18 cellular contexts compared by ENCODE assay signal in the genomic region with DNA sequence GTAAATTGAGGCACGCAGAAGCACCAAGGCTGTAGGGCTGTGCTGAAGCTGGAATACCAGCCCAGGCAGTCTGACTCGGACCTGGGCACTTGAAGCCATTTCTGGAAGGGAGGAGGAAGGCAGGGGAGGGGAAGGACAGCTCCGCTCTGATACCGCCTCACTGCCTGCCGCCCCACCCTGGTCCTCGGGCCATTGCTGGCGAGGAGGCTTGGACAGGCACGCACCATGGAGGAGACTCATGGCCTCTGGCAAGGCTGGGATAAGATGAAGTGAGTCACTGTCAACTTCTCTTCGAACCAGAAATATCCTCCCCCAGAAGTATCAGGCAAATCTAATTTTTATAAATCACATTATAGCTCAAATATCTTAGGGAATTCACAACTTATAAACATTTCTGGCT.
DNase-seq lines count a peak whose midpoint lies in the region; TF ChIP-seq lines count a peak whose summit lies in the region.
"Had no signal": no experiment of that assay in that cellular context is flagged by ENCODE, and none has a peak within 500 bp of the region (broad histone marks: within the 10 kb centered on the region; RNA-seq: fewer than 3 reads in every experiment).

No MANE protein-coding gene starts in this region.

- no peaks in the 10 kb centered on the region for H3K36me3 ChIP-seq in GM23248 (ENCODE audit: low read depth)
- H3K36me3 ChIP-seq in HAP-1 (replicated peaks) = no peaks in the 10 kb centered on the region

- H3K4me3 Mint-ChIP-seq in type B pancreatic cell = no peak overlapping the region

- 8 to 13% methylated on average over 9 of the region's 9 CpGs for WGBS in GM23248 (ENCODE audit: low coverage in 1 of 2, low lambda C conversion rate in 2 of 2, missing lambda C conversion rate in 2 of 2), 2 experiments

- H2AFZ ChIP-seq in GM23248 = no peak overlapping the region

- H3F3A ChIP-seq in GM23248 (ENCODE audit: insufficient read depth) = no peaks in the 10 kb centered on the region

- H3K36me3 Mint-ChIP-seq in type B pancreatic cell = peaks cover 4% of the 10 kb centered on the region

- peaks cover 22% of the 10 kb centered on the region for H3K4me1 Mint-ChIP-seq in type B pancreatic cell (ENCODE audit: unreplicated experiment)

- H3K4me1 ChIP-seq in GM23248 (ENCODE audit: insufficient read depth) (no peaks in the 10 kb centered on the region), HAP-1 (peaks cover 15% of the 10 kb centered on the region)

- H3K27ac ChIP-seq in GM23248 = no peak overlapping the region
- no peak overlapping the region for H3K27ac ChIP-seq in RWPE1
- H3K27ac ChIP-seq: C4-2B had no signal

- no peak overlapping the region for H3K9ac ChIP-seq in GM23248

- POLR2A ChIA-PET in RWPE1 (lab: Yijun Ruan, JAX; ENCODE audit: low non-redundant PET) = no interaction called here

- DNase-seq in GM23248 (peak; percentile 51), RWPE1 (ENCODE audit: low spot score) (peak; percentile 19), fibroblast of mammary gland (ENCODE audit: low read depth) (peak; percentile 22), type B pancreatic cell (ENCODE audit: extremely low spot score, unreplicated experiment) (no peak), NCI-H1436 treated with DMSO at 0.1 percent for 48 hours (lab: John Stamatoyannopoulos, UW) (no peak), NOMO-1 (lab: John Stamatoyannopoulos, UW; ENCODE audit: unreplicated experiment in 2 of 2) (no peak), HAP-1 (ENCODE audit: low spot score in 2 of 2) (no peak)
- DNase-seq: AML-193; DMS79; HCEC 1CT; IMR-90; NCI-H1048; NCI-H146; NCI-H2081 treated with DMSO at 0.1 percent for 48 hours; NK-92 treated with Interleukin-12 subunit alpha and Interleukin-12 subunit beta, amount 100 ng/mL, for 24 hours; OCI-M1; RPMI8226 had no signal

- CTCF ChIA-PET in RWPE1 (lab: Yijun Ruan, JAX) = interaction anchor here (0.6 kb wide), 1 partner anchor 27 kb away, joined by 3 read pairs; no protein-coding TSS in a partner anchor

- no peaks in the 10 kb centered on the region for H4K20me1 ChIP-seq in GM23248 (ENCODE audit: insufficient read depth)

- no peaks in the 10 kb centered on the region for H3K9me3 Mint-ChIP-seq in type B pancreatic cell

- no peaks in the 10 kb centered on the region for H3K9me3 ChIP-seq in GM23248 (ENCODE audit: low read depth)
- H3K9me3 ChIP-seq in HAP-1 = no peaks in the 10 kb centered on the region

- no peaks in the 10 kb centered on the region for H3K9me2 ChIP-seq in GM23248 (ENCODE audit: insufficient read depth)

- H3K4me3 ChIP-seq in GM23248 (no peak overlapping the region), fibroblast of mammary gland (ENCODE audit: control insufficient read depth, low read depth, low read length) (no peak overlapping the region), HAP-1 (no peak overlapping the region)

- H3K79me2 ChIP-seq in GM23248 (ENCODE audit: insufficient read depth) = no peaks in the 10 kb centered on the region

- H3K27ac Mint-ChIP-seq in type B pancreatic cell = peak overlapping the region; percentile 48

- in situ Hi-C loops in GM23248 (cut with MboI) = no loop called here
- in situ Hi-C loops in HAP-1 (cut with MboI; ENCODE audit: low sequenced_read_pairs) = no loop called here

- H3K27me3 Mint-ChIP-seq in type B pancreatic cell = no peaks in the 10 kb centered on the region

- no peak for TF ChIP-seq CTCF in RWPE1 (conservative IDR thresholded peaks at IDR 0.05; ENCODE audit: low read depth)
- no peak for TF ChIP-seq CTCF in fibroblast of mammary gland (conservative IDR thresholded peaks at IDR 0.05; ENCODE audit: control insufficient read depth, insufficient read depth, low read depth, low read length)
- TF ChIP-seq CTCF in type B pancreatic cell (conservative IDR thresholded peaks at IDR 0.05) = no peak

- H3K27me3 ChIP-seq in GM23248 (replicated peaks; ENCODE audit: insufficient read depth) (no peaks in the 10 kb centered on the region; the same call in 1 of the 2 replicates), HAP-1 (ENCODE audit: low read depth) (no peaks in the 10 kb centered on the region)

- no peak overlapping the region for H3K4me2 ChIP-seq in GM23248 (ENCODE audit: unreplicated experiment)

Comparison
In these comparisons a context has a peak if more than half of its experiments do, and no peak if none do; other contexts are left out.
1. DNase-seq: peak in GM23248 (single experiment), RWPE1 (single experiment) and fibroblast of mammary gland (single experiment); none in type B pancreatic cell (single experiment), NCI-H1436 treated with DMSO at 0.1 percent for 48 hours (single experiment), NOMO-1 (0 of 2) and HAP-1 (0 of 2).